Comparison of ENCODE assay signal across 17 cellular contexts in the genomic region with DNA sequence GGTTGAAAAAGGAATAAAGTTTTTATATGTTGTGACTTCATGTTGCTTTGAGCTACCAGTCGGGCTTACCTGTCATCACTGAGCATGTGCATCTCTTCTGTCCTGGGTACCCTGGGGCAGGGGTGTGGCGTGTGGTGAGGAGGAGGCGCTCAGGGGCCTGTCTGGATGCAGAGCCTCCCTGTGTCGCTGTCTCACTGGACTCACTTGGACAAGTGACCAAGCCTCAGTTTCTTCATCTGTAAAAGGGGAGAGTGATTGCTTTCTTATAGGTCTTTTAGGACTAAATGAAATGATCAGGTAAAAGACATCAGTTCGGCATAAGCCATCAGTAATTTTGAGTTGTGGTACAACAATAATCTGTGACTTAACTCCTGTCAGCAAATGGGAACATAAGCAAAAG. TPM values are rescaled to one million over a fixed set of nuclear protein-coding genes. Genes with fewer than 3 reads are reported as not detected.
DNase-seq lines count a peak whose midpoint lies in the region; ATAC-seq and TF ChIP-seq lines count a peak whose summit lies in the region.
"Had no signal": no experiment of that assay in that cellular context is flagged by ENCODE, and none has a peak within 500 bp of the region (broad histone marks: within the 10 kb centered on the region; RNA-seq: fewer than 3 reads in every experiment).

No MANE protein-coding gene starts in this region.

- no peaks in the 10 kb centered on the region for H3K4me1 ChIP-seq in esophagus muscularis mucosa
- H3K4me1 ChIP-seq: A549 had no signal

- H3K4me3 ChIP-seq in esophagus muscularis mucosa: no peak overlapping the region
- H3K4me3 ChIP-seq: A549, GM23338 had no signal

- TF ChIP-seq CTCF in esophagus muscularis mucosa (IDR thresholded peaks at IDR 0.05) (no peak), MCF 10A (IDR thresholded peaks at IDR 0.05; ENCODE audit: unreplicated experiment) (no peak)

- WGBS in esophagus muscularis mucosa: 75% methylated on average over 5 of the region's 5 CpGs

- peak overlapping the region; percentile 39 for H3K27ac Mint-ChIP-seq in T-helper 2 cell treated with Interferon-gamma antibody and Interleukin-4, amounts not matched to agents 5 μg/mL and 100 μg/mL, for 36 hours
- H3K27ac Mint-ChIP-seq in T-helper 17 cell: peak overlapping the region; percentile 16
- peak overlapping the region; percentile 67 for H3K27ac Mint-ChIP-seq in stimulated activated memory B cell treated with anti-CD40 and anti-IgM and Interleukin-4, amounts not matched to agents 10 μg/mL and 1 μg/mL and 100 μg/mL, for 72 hours
- no peak overlapping the region for H3K27ac Mint-ChIP-seq in MCF 10A (ENCODE audit: low read depth, unreplicated experiment)
- H3K27ac Mint-ChIP-seq: GM23338 had no signal

- intact Hi-C loops in esophagus muscularis mucosa (cut with DNase I): no loop called here
- intact Hi-C loops in MCF 10A (cut with micrococcal nuclease): no loop called here

- no peak for TF ChIP-seq EP300 in esophagus muscularis mucosa (IDR thresholded peaks at IDR 0.05)

- CTCF ChIA-PET in MCF 10A (lab: Yijun Ruan, JAX): interaction anchor here (0.8 to 0.9 kb wide), 2 partner anchors 11 to 15 kb away, joined by 3 read pairs; no protein-coding TSS in a partner anchor

- ATAC-seq in T-helper 17 cell: no peak
- no peak for ATAC-seq in stimulated activated memory B cell treated with anti-CD40 and anti-IgM and Interleukin-4, amounts not matched to agents 10 μg/mL and 1 μg/mL and 100 μg/mL, for 72 hours
- ATAC-seq: A549, GM23338 had no signal

- no peak for TF ChIP-seq POLR2A in esophagus muscularis mucosa (IDR thresholded peaks at IDR 0.05; ENCODE audit: low read depth)

- BruUV-seq in MCF 10A (replicated peaks; lab: Mats Ljungman, UMichigan): no TSS peak

- H3K9me3 ChIP-seq in T-helper 17 cell (ENCODE audit: control insufficient read depth, low read length, poor library complexity, severe bottlenecking) (no peaks in the 10 kb centered on the region), esophagus muscularis mucosa (no peaks in the 10 kb centered on the region)
- H3K9me3 ChIP-seq: A549 had no signal

- peaks cover 54 to 99% (median 85%) of the 10 kb centered on the region in 4 donors for H3K36me3 ChIP-seq in esophagus muscularis mucosa

- no peak overlapping the region for H3K4me3 Mint-ChIP-seq in T-helper 2 cell treated with Interferon-gamma antibody and Interleukin-4, amounts not matched to agents 5 μg/mL and 100 μg/mL, for 36 hours
- no peak overlapping the region for H3K4me3 Mint-ChIP-seq in T-helper 17 cell
- no peak overlapping the region for H3K4me3 Mint-ChIP-seq in stimulated activated memory B cell treated with anti-CD40 and anti-IgM and Interleukin-4, amounts not matched to agents 10 μg/mL and 1 μg/mL and 100 μg/mL, for 72 hours
- no peak overlapping the region for H3K4me3 Mint-ChIP-seq in MCF 10A (ENCODE audit: unreplicated experiment)
- H3K4me3 Mint-ChIP-seq: CD4-positive, alpha-beta memory T cell; GM23338 had no signal

- peaks cover 15% of the 10 kb centered on the region for H3K4me1 Mint-ChIP-seq in T-helper 2 cell treated with Interferon-gamma antibody and Interleukin-4, amounts not matched to agents 5 μg/mL and 100 μg/mL, for 36 hours (ENCODE audit: low read depth)
- peaks cover 6% of the 10 kb centered on the region for H3K4me1 Mint-ChIP-seq in T-helper 17 cell
- H3K4me1 Mint-ChIP-seq in stimulated activated memory B cell treated with anti-CD40 and anti-IgM and Interleukin-4, amounts not matched to agents 10 μg/mL and 1 μg/mL and 100 μg/mL, for 72 hours: peaks cover 20% of the 10 kb centered on the region
- H3K4me1 Mint-ChIP-seq in MCF 10A (ENCODE audit: insufficient read depth, unreplicated experiment): no peaks in the 10 kb centered on the region
- H3K4me1 Mint-ChIP-seq: GM23338 had no signal

- POLR2A ChIA-PET in MCF 10A (lab: Yijun Ruan, JAX): no interaction called here

- no peak for DNase-seq in T-helper 2 cell treated with Interferon-gamma antibody and Interleukin-4, amounts not matched to agents 5 μg/mL and 100 μg/mL, for 36 hours (ENCODE audit: low spot score)
- DNase-seq in T-helper 2 cell (no peak), T-helper 17 cell (no peak), esophagus muscularis mucosa (ENCODE audit: extremely low spot score) (peak; percentile 62), T1000 (lab: John Stamatoyannopoulos, UW) (no peak), MCF 10A (ENCODE audit: unreplicated experiment) (no peak)
- DNase-seq: AML-193; CD4-positive, alpha-beta memory T cell; DMS153; DMS79; GDM1; HCEC 1CT had no signal

- H3K27ac ChIP-seq in esophagus muscularis mucosa (replicated peaks in 1 of 4): no peak overlapping the region
- H3K27ac ChIP-seq: 22Rv1, A549, C4-2B had no signal

- no peaks in the 10 kb centered on the region for H3K27me3 ChIP-seq in esophagus muscularis mucosa

- H3K27me3 Mint-ChIP-seq in T-helper 2 cell treated with Interferon-gamma antibody and Interleukin-4, amounts not matched to agents 5 μg/mL and 100 μg/mL, for 36 hours (ENCODE audit: low read depth): no peaks in the 10 kb centered on the region
- H3K27me3 Mint-ChIP-seq in T-helper 17 cell (no peaks in the 10 kb centered on the region), MCF 10A (ENCODE audit: insufficient read depth, unreplicated experiment) (no peaks in the 10 kb centered on the region)
- H3K27me3 Mint-ChIP-seq in stimulated activated memory B cell treated with anti-CD40 and anti-IgM and Interleukin-4, amounts not matched to agents 10 μg/mL and 1 μg/mL and 100 μg/mL, for 72 hours: no peaks in the 10 kb centered on the region
- H3K27me3 Mint-ChIP-seq: CD4-positive, alpha-beta memory T cell had no signal

- peaks cover 71% of the 10 kb centered on the region for H3K36me3 Mint-ChIP-seq in T-helper 2 cell treated with Interferon-gamma antibody and Interleukin-4, amounts not matched to agents 5 μg/mL and 100 μg/mL, for 36 hours (ENCODE audit: low read depth)
- H3K36me3 Mint-ChIP-seq in T-helper 17 cell (ENCODE audit: low read depth) (peaks cover 14% of the 10 kb centered on the region), MCF 10A (ENCODE audit: insufficient read depth, unreplicated experiment) (peaks cover 84% of the 10 kb centered on the region)
- H3K36me3 Mint-ChIP-seq in stimulated activated memory B cell treated with anti-CD40 and anti-IgM and Interleukin-4, amounts not matched to agents 10 μg/mL and 1 μg/mL and 100 μg/mL, for 72 hours: peaks cover 84% of the 10 kb centered on the region

- H3K9me3 Mint-ChIP-seq in T-helper 2 cell treated with Interferon-gamma antibody and Interleukin-4, amounts not matched to agents 5 μg/mL and 100 μg/mL, for 36 hours: no peaks in the 10 kb centered on the region
- no peaks in the 10 kb centered on the region for H3K9me3 Mint-ChIP-seq in stimulated activated memory B cell treated with anti-CD40 and anti-IgM and Interleukin-4, amounts not matched to agents 10 μg/mL and 1 μg/mL and 100 μg/mL, for 72 hours
- no peaks in the 10 kb centered on the region for H3K9me3 Mint-ChIP-seq in MCF 10A (ENCODE audit: unreplicated experiment)
- H3K9me3 Mint-ChIP-seq: CD4-positive, alpha-beta memory T cell; GM23338 had no signal

RNA-seq across cellular contexts. Expression of gene ATP6V0A2, which starts 22.1 kb away (rescaled TPM):
- 10 to 100 TPM; 34.9 to 38.3 TPM for total RNA-seq in T-helper 17 cell
- total RNA-seq in esophagus muscularis mucosa: 10 to 100 TPM; 17.0 to 27.8 (median 18.6) TPM
- 21.4 and 23.1 TPM in 2 replicates for total RNA-seq in MCF 10A (2022)

RNA-seq across cellular contexts. Expression of gene DNAH10, which starts 27.8 kb away (rescaled TPM):
- total RNA-seq in T-helper 17 cell: under 1 TPM; 0.08 to 0.25 TPM
- 1 to 10 TPM in 1 of 4 donors, under 1 TPM in 1, not detected in 2; 0.06 to 1.3 TPM for total RNA-seq in esophagus muscularis mucosa
- total RNA-seq in MCF 10A (2022): 0.21 and 0.22 TPM in 2 replicates
